In genomic region chr2:212495076-212495475, GRCh38 we compare ENCODE assay signal across 24 cellular contexts. TPM values are rescaled to one million over a fixed set of nuclear protein-coding genes. Genes with fewer than 3 reads are reported as not detected.
"Had no signal": no experiment of that assay in that cellular context is flagged by ENCODE, and none has a peak within 500 bp of the region (broad histone marks: within the 10 kb centered on the region; RNA-seq: fewer than 3 reads in every experiment).

No MANE protein-coding gene starts in this region.

- H3K4me1 ChIP-seq: esophagus muscularis mucosa, foreskin keratinocyte, parathyroid adenoma, prostate gland, stomach, transverse colon had no signal

- H2AFZ ChIP-seq: parathyroid adenoma had no signal

- DNase-seq: effector CD4-positive, alpha-beta T cell; endodermal cell; immature natural killer cell; mesendoderm; naive B cell; nephron progenitor cell; retina; stimulated activated CD4-positive, alpha-beta T cell treated with anti-CD3 and anti-CD28 coated beads, Interleukin-2, amount 100 ng/mL, for 24 hours; stimulated activated CD4-positive, alpha-beta T cell treated with anti-CD3 and anti-CD28 coated beads, Interleukin-4, amount 100 ng/mL, for 4 hours; stimulated activated naive CD4-positive, alpha-beta T cell; stomach; substantia nigra; transverse colon had no signal

- H3K4me3 ChIP-seq: coronary artery, esophagus muscularis mucosa, prostate gland, skin epidermis, stomach, thoracic aorta, transverse colon had no signal

- H3K27me3 ChIP-seq: esophagus muscularis mucosa, foreskin keratinocyte, stomach, transverse colon had no signal

- H3K27me3 Mint-ChIP-seq: naive B cell had no signal

- H3K27ac ChIP-seq: coronary artery, esophagus muscularis mucosa, foreskin keratinocyte, parathyroid adenoma, prostate gland, skin epidermis, stomach, thoracic aorta, transverse colon had no signal

- H3K36me3 Mint-ChIP-seq: immature natural killer cell, naive B cell had no signal

- H3K9me3 Mint-ChIP-seq: endodermal cell, naive B cell, nephron progenitor cell had no signal

- H3K4me1 Mint-ChIP-seq: endodermal cell, immature natural killer cell, naive B cell, nephron progenitor cell had no signal

- FAIRE-seq: endothelial cell of umbilical vein, keratinocyte had no signal

- H3K4me3 Mint-ChIP-seq: endodermal cell, immature natural killer cell, naive B cell, nephron progenitor cell had no signal

- H3K27ac Mint-ChIP-seq: endodermal cell, immature natural killer cell, naive B cell, nephron progenitor cell had no signal

- H3K36me3 ChIP-seq: esophagus muscularis mucosa, prostate gland, stomach, thoracic aorta, transverse colon had no signal

- ATAC-seq: foreskin keratinocyte, sciatic nerve had no signal

- H3K9me3 ChIP-seq: esophagus muscularis mucosa, prostate gland, stomach, thoracic aorta had no signal

- H3K79me2 ChIP-seq: parathyroid adenoma had no signal

RNA-seq across cellular contexts. Expression of gene ERBB4, which starts 43.5 kb away (rescaled TPM):
- total RNA-seq: dermis microvascular lymphatic vessel endothelial cell, foreskin keratinocyte had no signal
- polyA plus RNA-seq: foreskin keratinocyte, immature natural killer cell had no signal
